Comparison of ENCODE assay signal across 11 cellular contexts in the genomic region with DNA sequence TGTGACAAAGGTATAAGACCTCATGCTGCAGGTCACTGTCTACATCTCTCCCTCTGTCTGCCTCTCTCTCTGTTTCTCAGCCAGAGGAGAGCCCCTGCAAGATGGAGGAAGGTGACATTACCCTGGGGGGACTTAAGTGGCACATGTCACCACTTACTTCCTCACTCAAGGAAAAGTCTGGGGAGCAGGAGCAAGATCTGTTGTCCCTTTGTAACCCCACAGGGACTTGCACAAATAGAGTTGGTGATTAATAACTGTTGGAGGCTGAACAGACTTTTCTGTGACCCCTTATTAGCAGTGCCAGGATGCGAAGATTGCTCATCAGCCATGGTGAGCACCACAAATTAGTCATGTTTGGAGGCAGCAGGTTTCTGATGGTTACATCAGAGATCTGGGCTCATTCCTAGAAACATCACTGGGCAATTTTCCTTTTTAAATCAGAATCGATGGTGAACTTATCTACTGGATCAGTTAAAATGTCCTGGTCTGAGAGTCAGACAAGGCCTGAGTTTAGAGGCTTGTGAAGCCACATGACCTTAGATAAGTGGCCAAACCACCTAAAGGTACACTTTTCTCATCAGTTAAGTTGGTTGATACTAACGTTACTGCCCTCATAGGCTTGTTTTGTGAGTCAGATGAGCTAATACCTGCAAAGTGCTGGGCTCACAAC.
A peak's percentile ranks its signal among the peaks of the same experiment; 100 is the strongest.
DNase-seq lines count a peak whose midpoint lies in the region; ATAC-seq, FAIRE-seq and TF ChIP-seq lines count a peak whose summit lies in the region.
"Had no signal": no experiment of that assay in that cellular context is flagged by ENCODE, and none has a peak within 500 bp of the region (broad histone marks: within the 10 kb centered on the region; RNA-seq: fewer than 3 reads in every experiment).

No MANE protein-coding gene starts in this region.

- H3K4me3 Mint-ChIP-seq in natural killer cell treated with Interleukin-12 subunit alpha and Interleukin-12 subunit beta and Interleukin-15 and Interleukin-18, amount 100 ng/mL, for 72 hours: peak overlapping the region; percentile 21

- peak; percentile 86 to 91 for ATAC-seq in natural killer cell treated with Interleukin-12 subunit alpha and Interleukin-12 subunit beta and Interleukin-15 and Interleukin-18, amount 100 ng/mL, for 72 hours
- no peak for ATAC-seq in HG03571 (IDR thresholded peaks at IDR 0.05; ENCODE audit: unreplicated experiment)

- TF ChIP-seq CTCF in astrocyte of the spinal cord (IDR thresholded peaks at IDR 0.05; ENCODE audit: low read depth, low read length): no peak

- FAIRE-seq in GM12892 (lab: Jason Lieb, UNC): no peak

- H3K4me3 ChIP-seq in astrocyte of the spinal cord (ENCODE audit: low read depth, low read length): no peak overlapping the region

- peaks cover 0 to 5% of the 10 kb centered on the region in 2 donors for H3K27me3 Mint-ChIP-seq in natural killer cell treated with Interleukin-12 subunit alpha and Interleukin-12 subunit beta and Interleukin-15 and Interleukin-18, amount 100 ng/mL, for 72 hours

- no peaks in the 10 kb centered on the region for H3K36me3 Mint-ChIP-seq in natural killer cell treated with Interleukin-12 subunit alpha and Interleukin-12 subunit beta and Interleukin-15 and Interleukin-18, amount 100 ng/mL, for 72 hours

- H3K9me3 Mint-ChIP-seq in natural killer cell treated with Interleukin-12 subunit alpha and Interleukin-12 subunit beta and Interleukin-15 and Interleukin-18, amount 100 ng/mL, for 72 hours: no peaks in the 10 kb centered on the region

- TF ChIP-seq POLR2A in GM12892 (IDR thresholded peaks at IDR 0.05; ENCODE audit: low read depth, low read length): no peak

- in situ Hi-C loops in astrocyte of the spinal cord (cut with HindIII; ENCODE audit: low sequenced_read_pairs): no loop called here

- H3K27ac Mint-ChIP-seq in natural killer cell treated with Interleukin-12 subunit alpha and Interleukin-12 subunit beta and Interleukin-15 and Interleukin-18, amount 100 ng/mL, for 72 hours: peak overlapping the region; percentile 57 to 84

- DNase-seq in EL: peak; percentile 95
- peak; percentile 80 for DNase-seq in HPDE6-E6E7 (ENCODE audit: extremely low spot score)
- DNase-seq in astrocyte of the spinal cord (ENCODE audit: low read depth, low spot score): peak; percentile 88
- no peak for DNase-seq in natural killer cell treated with Interleukin-12 subunit alpha and Interleukin-12 subunit beta and Interleukin-15 and Interleukin-18, amount 100 ng/mL, for 72 hours (ENCODE audit: low spot score)
- no peak for DNase-seq in GM12892 (ENCODE audit: insufficient read length)
- no peak for DNase-seq in superior temporal gyrus (ENCODE audit: extremely low spot score)
- DNase-seq in NCI-H748 (lab: John Stamatoyannopoulos, UW; ENCODE audit: unreplicated experiment): no peak
- DNase-seq: activated CD4-positive, alpha-beta T cell treated with anti-CD3 and anti-CD28 coated beads for 4 hours; caudate nucleus; NCI-H510A treated with DMSO at 0.1 percent for 48 hours had no signal

- peaks cover 32 to 38% of the 10 kb centered on the region in 2 donors for H3K4me1 Mint-ChIP-seq in natural killer cell treated with Interleukin-12 subunit alpha and Interleukin-12 subunit beta and Interleukin-15 and Interleukin-18, amount 100 ng/mL, for 72 hours (ENCODE audit: low read depth in 2 of 2)

Comparison
In these comparisons a context has a peak if more than half of its experiments do, and no peak if none do; other contexts are left out.
1. DNase-seq: peak in EL (single experiment), HPDE6-E6E7 (single experiment) and astrocyte of the spinal cord (single experiment); none in natural killer cell treated with Interleukin-12 subunit alpha and Interleukin-12 subunit beta and Interleukin-15 and Interleukin-18, amount 100 ng/mL, for 72 hours (single experiment), GM12892 (single experiment), superior temporal gyrus (single experiment) and NCI-H748 (single experiment).